20 cellular contexts compared by ENCODE assay signal in the genomic region with DNA sequence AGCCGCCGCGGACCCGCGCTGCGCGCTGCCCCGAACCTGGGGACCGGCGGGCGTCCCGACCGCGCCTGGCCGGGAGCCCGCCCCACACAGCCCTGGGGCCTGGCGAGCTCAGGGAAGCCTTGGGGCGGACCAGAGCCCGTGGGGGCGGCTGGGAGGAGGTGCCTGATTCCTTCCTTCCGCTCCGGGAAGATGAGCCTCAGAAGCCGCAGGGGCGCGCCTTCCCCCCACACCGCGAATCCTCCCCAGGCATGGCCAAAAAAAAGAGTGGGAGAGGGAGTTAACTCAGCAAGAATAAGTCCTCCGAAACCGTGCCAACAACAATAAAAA. TPM values are rescaled to one million over a fixed set of nuclear protein-coding genes. Genes with fewer than 3 reads are reported as not detected.
"Had no signal": no experiment of that assay in that cellular context is flagged by ENCODE, and none has a peak within 500 bp of the region (broad histone marks: within the 10 kb centered on the region; RNA-seq: fewer than 3 reads in every experiment).

TSS of gene CBLN4 (minus strand) at position 131 of the 327 bp plus-strand sequence. CDS start 1,348 bp downstream, outside the sequence.

- H3K27me3 Mint-ChIP-seq: central memory CD8-positive, alpha-beta T cell had no signal

- DNase-seq: activated CD4-positive, alpha-beta memory T cell treated with anti-CD3 and anti-CD28 coated beads, Interleukin-2, amount 10 ng/mL, durations not matched to agents 7 days and 5 days; activated CD4-positive, alpha-beta T cell treated with anti-CD3 and anti-CD28 coated beads for 36 hours; activated CD8-positive, alpha-beta memory T cell treated with anti-CD3 and anti-CD28 coated beads, Interleukin-2, amount 50 U/mL, for 4 hours; activated gamma-delta T cell treated with Interleukin-2 at 50 U/mL for 16 hours; activated T-cell treated with anti-CD3 and anti-CD28 coated beads, Interleukin-2, amount 50 U/mL, for 72 hours; cortex of kidney; effector memory CD4-positive, alpha-beta T cell; hippocampal formation; stimulated activated CD4-positive, alpha-beta T cell treated with anti-CD3 and anti-CD28 coated beads, Interleukin-15, amount 100 ng/mL, for 24 hours; stimulated activated CD4-positive, alpha-beta T cell treated with anti-CD3 and anti-CD28 coated beads, Interleukin-4, amount 100 ng/mL, for 24 hours; stomach; T-helper 1 cell had no signal

- H3K4me1 Mint-ChIP-seq: activated CD4-positive, alpha-beta memory T cell treated with anti-CD3 and anti-CD28 coated beads, Interleukin-2, amount 10 ng/mL, durations not matched to agents 7 days and 5 days; activated CD4-positive, alpha-beta T cell treated with anti-CD3 and anti-CD28 coated beads for 36 hours; central memory CD8-positive, alpha-beta T cell; memory B cell had no signal

- H3K36me3 Mint-ChIP-seq: natural killer cell treated with Interleukin-12 subunit alpha and Interleukin-12 subunit beta and Interleukin-15 and Interleukin-18, amount 100 ng/mL, for 72 hours had no signal

- H3K36me3 ChIP-seq: stomach had no signal

- H3K4me3 Mint-ChIP-seq: activated CD4-positive, alpha-beta memory T cell treated with anti-CD3 and anti-CD28 coated beads, Interleukin-2, amount 10 ng/mL, durations not matched to agents 7 days and 5 days; activated CD4-positive, alpha-beta T cell treated with anti-CD3 and anti-CD28 coated beads for 36 hours; activated T-cell treated with anti-CD3 and anti-CD28 coated beads, Interleukin-2, amount 50 U/mL, for 72 hours; central memory CD8-positive, alpha-beta T cell; memory B cell; natural killer cell treated with Interleukin-12 subunit alpha and Interleukin-12 subunit beta and Interleukin-15 and Interleukin-18, amount 100 ng/mL, for 72 hours had no signal

- H3K27ac ChIP-seq: stomach, VCaP had no signal

- H3K27ac Mint-ChIP-seq: activated CD4-positive, alpha-beta memory T cell treated with anti-CD3 and anti-CD28 coated beads, Interleukin-2, amount 10 ng/mL, durations not matched to agents 7 days and 5 days; activated CD4-positive, alpha-beta T cell treated with anti-CD3 and anti-CD28 coated beads for 36 hours; activated T-cell treated with anti-CD3 and anti-CD28 coated beads, Interleukin-2, amount 50 U/mL, for 72 hours; memory B cell had no signal

RNA-seq across cellular contexts. Expression of gene CBLN4, which starts in this region (rescaled TPM):
- total RNA-seq: activated CD4-positive, alpha-beta memory T cell treated with anti-CD3 and anti-CD28 coated beads, Interleukin-2, amount 10 ng/mL, durations not matched to agents 7 days and 5 days; activated CD4-positive, alpha-beta T cell treated with anti-CD3 and anti-CD28 coated beads for 36 hours; activated T-cell treated with anti-CD3 and anti-CD28 coated beads, Interleukin-2, amount 50 U/mL, for 72 hours; epithelial cell of proximal tubule; left lobe of liver; natural killer cell treated with Interleukin-12 subunit alpha and Interleukin-12 subunit beta and Interleukin-15 and Interleukin-18, amount 100 ng/mL, for 72 hours; osteocyte; renal cortical epithelial cell had no signal
